8 cellular contexts compared by ENCODE assay signal in genomic region chr3:179651687-179652466, GRCh38. TPM values are rescaled to one million over a fixed set of nuclear protein-coding genes. Genes with fewer than 3 reads are reported as not detected.
A peak's percentile ranks its signal among the peaks of the same experiment; 100 is the strongest.
DNase-seq lines count a peak whose midpoint lies in the region; ATAC-seq, FAIRE-seq and TF ChIP-seq lines count a peak whose summit lies in the region.

No MANE protein-coding gene starts in this region.

- no peaks in the 10 kb centered on the region for H3K9me1 ChIP-seq in keratinocyte (ENCODE audit: control insufficient read depth, extremely low read depth, insufficient read depth, low read length)

- H3K4me1 Mint-ChIP-seq in activated CD4-positive, alpha-beta T cell treated with anti-CD3 and anti-CD28 coated beads, Interleukin-2, amount 10 ng/mL, durations not matched to agents 24 days and 14 days, result peaks cover 16% of the 10 kb centered on the region
- peaks cover 19% of the 10 kb centered on the region for H3K4me1 Mint-ChIP-seq in activated T-helper 17 cell treated with anti-CD3 and anti-CD28 coated beads, Interleukin-2, amount 50 U/mL, for 72 hours

- H3K4me3 ChIP-seq in keratinocyte (ENCODE audit: control insufficient read depth in 2 of 3, extremely low read depth in 1 of 3, insufficient read depth in 2 of 3, low read depth in 1 of 3, low read length in 3 of 3) (peak overlapping the region; percentile 64 to 80 (median 76)), thymus (ENCODE audit: low read length) (peak overlapping the region; percentile 89)

- POLR2A ChIA-PET in HEK293T (lab: Yijun Ruan, JAX), result interaction anchor here (0.6 to 2.0 kb wide), 5 partner anchors 9 to 89 kb away, joined by 3 to 7 read pairs (median 3); partner anchors contain the start of genes ACTL6A, MRPL47 and NDUFB5

- peak overlapping the region; percentile 93 for H3K4me3 Mint-ChIP-seq in activated CD4-positive, alpha-beta T cell treated with anti-CD3 and anti-CD28 coated beads, Interleukin-2, amount 10 ng/mL, durations not matched to agents 24 days and 14 days
- peak overlapping the region; percentile 76 for H3K4me3 Mint-ChIP-seq in activated T-helper 17 cell treated with anti-CD3 and anti-CD28 coated beads, Interleukin-2, amount 50 U/mL, for 72 hours

- no peaks in the 10 kb centered on the region for H3K9me3 Mint-ChIP-seq in activated CD4-positive, alpha-beta T cell treated with anti-CD3 and anti-CD28 coated beads, Interleukin-2, amount 10 ng/mL, durations not matched to agents 24 days and 14 days
- no peaks in the 10 kb centered on the region for H3K9me3 Mint-ChIP-seq in activated T-helper 17 cell treated with anti-CD3 and anti-CD28 coated beads, Interleukin-2, amount 50 U/mL, for 72 hours

- no peak for TF ChIP-seq CTCF in keratinocyte (optimal IDR thresholded peaks at IDR 0.05 in 1 of 3, IDR thresholded peaks at IDR 0.05 in 1 of 3, conservative IDR thresholded peaks at IDR 0.05 in 1 of 3; ENCODE audit: extremely low read depth in 1 of 3, insufficient read depth in 2 of 3, low read length in 3 of 3)

- no peak for DNase-seq in activated CD4-positive, alpha-beta T cell treated with anti-CD3 and anti-CD28 coated beads, Interleukin-2, amount 10 ng/mL, durations not matched to agents 24 days and 14 days
- DNase-seq in activated CD4-positive, alpha-beta T cell treated with anti-CD3 and anti-CD28 coated beads for 1 hour, result no peak
- DNase-seq in keratinocyte (ENCODE audit: low read depth, low spot score) (no peak), KG1 (lab: John Stamatoyannopoulos, UW) (no peak), HEK293T (ENCODE audit: extremely low spot score) (no peak)
- DNase-seq in stimulated activated CD4-positive, alpha-beta T cell treated with anti-CD3 and anti-CD28 coated beads, Interleukin-15, amount 100 ng/mL, for 24 hours, result no peak

- no peak for ATAC-seq in activated T-helper 17 cell treated with anti-CD3 and anti-CD28 coated beads, Interleukin-2, amount 50 U/mL, for 72 hours (replicated peaks)

- H3K79me2 ChIP-seq in keratinocyte (ENCODE audit: control insufficient read depth, insufficient read depth, low read length), result peaks cover 14% of the 10 kb centered on the region

- H3K9me3 ChIP-seq in keratinocyte (ENCODE audit: control insufficient read depth, low read depth, low read length), result no peaks in the 10 kb centered on the region
- H3K9me3 ChIP-seq in thymus (ENCODE audit: control insufficient read depth), result no peaks in the 10 kb centered on the region

- intact Hi-C loops in activated CD4-positive, alpha-beta T cell treated with anti-CD3 and anti-CD28 coated beads, Interleukin-2, amount 10 ng/mL, durations not matched to agents 24 days and 14 days (cut with micrococcal nuclease), result loop anchor here (1.0 to 2.0 kb wide), 2 partner anchors 43 to 89 kb away; partner anchors contain the start of gene ACTL6A

- peak overlapping the region; percentile 75 for H3K4me2 ChIP-seq in keratinocyte (ENCODE audit: control insufficient read depth, extremely low read depth, insufficient read depth, low read depth, low read length)

- no peaks in the 10 kb centered on the region for H4K20me1 ChIP-seq in keratinocyte (ENCODE audit: control insufficient read depth, extremely low read depth, insufficient read depth, low read length)

- H2AFZ ChIP-seq in keratinocyte (ENCODE audit: control insufficient read depth, low read length), result peak overlapping the region; percentile 68

- peaks cover 16% of the 10 kb centered on the region for H3K27me3 Mint-ChIP-seq in activated CD4-positive, alpha-beta T cell treated with anti-CD3 and anti-CD28 coated beads, Interleukin-2, amount 10 ng/mL, durations not matched to agents 24 days and 14 days
- no peaks in the 10 kb centered on the region for H3K27me3 Mint-ChIP-seq in activated T-helper 17 cell treated with anti-CD3 and anti-CD28 coated beads, Interleukin-2, amount 50 U/mL, for 72 hours

- H3K27me3 ChIP-seq in keratinocyte (ENCODE audit: control insufficient read depth, extremely low read depth, insufficient read depth, low read length), result no peaks in the 10 kb centered on the region
- H3K27me3 ChIP-seq in thymus (ENCODE audit: control insufficient read depth, insufficient read depth), result no peaks in the 10 kb centered on the region

- dilution Hi-C loops in keratinocyte (cut with MboI; ENCODE audit: extremely low pct_ligation_motif_present, low sequenced_read_pairs), result no loop called here

- CTCF ChIA-PET in HEK293T (lab: Yijun Ruan, JAX), result no interaction called here

- H3K4me1 ChIP-seq in keratinocyte (ENCODE audit: control insufficient read depth, extremely low read depth, insufficient read depth, low read length), result peaks cover 11% of the 10 kb centered on the region
- peaks cover 2% of the 10 kb centered on the region for H3K4me1 ChIP-seq in thymus (ENCODE audit: control insufficient read depth, insufficient read depth, low read length)

- no peak for FAIRE-seq in keratinocyte (lab: Jason Lieb, UNC)

- peak overlapping the region; percentile 81 for H3K9ac ChIP-seq in keratinocyte (ENCODE audit: control insufficient read depth, extremely low read depth, insufficient read depth, low read length)

- 51% methylated on average over 11 of the region's 11 CpGs for WGBS in thymus

- peak overlapping the region; percentile 15 for H3K27ac Mint-ChIP-seq in activated CD4-positive, alpha-beta T cell treated with anti-CD3 and anti-CD28 coated beads, Interleukin-2, amount 10 ng/mL, durations not matched to agents 24 days and 14 days
- no peak overlapping the region for H3K27ac Mint-ChIP-seq in activated T-helper 17 cell treated with anti-CD3 and anti-CD28 coated beads, Interleukin-2, amount 50 U/mL, for 72 hours

- no peak overlapping the region for H3K27ac ChIP-seq in keratinocyte (ENCODE audit: control insufficient read depth, insufficient read depth, low read length)
- no peak overlapping the region for H3K27ac ChIP-seq in thymus (ENCODE audit: low read depth)

- H3K36me3 Mint-ChIP-seq in activated CD4-positive, alpha-beta T cell treated with anti-CD3 and anti-CD28 coated beads, Interleukin-2, amount 10 ng/mL, durations not matched to agents 24 days and 14 days (ENCODE audit: low read depth), result peaks cover 8% of the 10 kb centered on the region
- H3K36me3 Mint-ChIP-seq in activated T-helper 17 cell treated with anti-CD3 and anti-CD28 coated beads, Interleukin-2, amount 50 U/mL, for 72 hours (ENCODE audit: low read depth), result no peaks in the 10 kb centered on the region

- H3K36me3 ChIP-seq in keratinocyte (ENCODE audit: control insufficient read depth in 2 of 2, extremely low read depth in 1 of 2, insufficient read depth in 2 of 2, low read length in 2 of 2) (no peaks in the 10 kb centered on the region), thymus (ENCODE audit: control insufficient read depth, insufficient read depth) (no peaks in the 10 kb centered on the region)

TF ChIP-seq in HEK293T, 16 proteins besides CTCF, POLR2A, EP300 and RAD21:
- TF ChIP-seq BHLHE40 (IDR thresholded peaks at IDR 0.05; ENCODE audit: borderline replicate concordance) (no peak), HDGF (IDR thresholded peaks at IDR 0.05; ENCODE audit: borderline replicate concordance) (no peak), FOXM1 (IDR thresholded peaks at IDR 0.05; ENCODE audit: borderline replicate concordance) (no peak), FOXA1 (IDR thresholded peaks at IDR 0.05) (no peak)

RNA-seq across cellular contexts. Expression of gene USP13, which starts 1.0 kb away (rescaled TPM):
- 13.3 and 15.3 TPM in 2 replicates for total RNA-seq in activated CD4-positive, alpha-beta T cell treated with anti-CD3 and anti-CD28 coated beads, Interleukin-2, amount 10 ng/mL, durations not matched to agents 24 days and 14 days
- 10 to 100 TPM in 1 of 2 donors, 1 to 10 TPM in 1; 4.2 to 12.9 TPM for total RNA-seq in activated T-helper 17 cell treated with anti-CD3 and anti-CD28 coated beads, Interleukin-2, amount 50 U/mL, for 72 hours
- 2.1 to 3.4 TPM (median 3.3 TPM) in 3 replicates for polyA plus RNA-seq in keratinocyte
- 2.2 TPM for polyA plus RNA-seq in keratinocyte (2011; ENCODE audit: low read depth)
- polyA plus RNA-seq in keratinocyte (2011; cell fraction: cytosol; rRNA removed), result 2.9 and 3.6 TPM in 2 replicates
- 3.2 and 4.3 TPM in 2 replicates for polyA plus RNA-seq in keratinocyte (2011; cell fraction: nucleus; rRNA removed)
- polyA plus RNA-seq in keratinocyte (2012; ENCODE audit: low replicate concordance), result 0.79 and 2.8 TPM in 2 replicates
- polyA minus RNA-seq in keratinocyte, result 4.7 to 5.6 TPM (median 5.4 TPM) in 3 replicates
- 5.2 TPM for polyA minus RNA-seq in keratinocyte (2011; cell fraction: cytosol; rRNA and poly(A)+ RNA removed)
- polyA minus RNA-seq in keratinocyte (2011; cell fraction: nucleus; rRNA and poly(A)+ RNA removed), result 2.1 and 8.9 TPM in 2 replicates
- polyA plus RNA-seq in thymus, result 1.8 TPM

RNA-seq across cellular contexts. Expression of gene NDUFB5, which starts 47.3 kb away (rescaled TPM):
- 91.8 and 98.6 TPM in 2 replicates for total RNA-seq in activated CD4-positive, alpha-beta T cell treated with anti-CD3 and anti-CD28 coated beads, Interleukin-2, amount 10 ng/mL, durations not matched to agents 24 days and 14 days
- total RNA-seq in activated T-helper 17 cell treated with anti-CD3 and anti-CD28 coated beads, Interleukin-2, amount 50 U/mL, for 72 hours, result 10 to 100 TPM; 81.7 to 96.9 TPM
- 28.7 to 70.6 TPM (median 34.5 TPM) in 3 replicates for polyA plus RNA-seq in keratinocyte
- 89.5 TPM for polyA plus RNA-seq in keratinocyte (2011; ENCODE audit: low read depth)
- polyA plus RNA-seq in keratinocyte (2011; cell fraction: cytosol; rRNA removed), result 43.0 and 74.4 TPM in 2 replicates
- 21.3 and 33.7 TPM in 2 replicates for polyA plus RNA-seq in keratinocyte (2011; cell fraction: nucleus; rRNA removed)
- polyA plus RNA-seq in keratinocyte (2012; ENCODE audit: low replicate concordance), result 46.8 and 103 TPM in 2 replicates
- polyA minus RNA-seq in keratinocyte, result 5.6 to 10.8 TPM (median 6.0 TPM) in 3 replicates
- polyA minus RNA-seq in keratinocyte (2011; cell fraction: cytosol; rRNA and poly(A)+ RNA removed), result 28.6 TPM
- 4.3 and 5.6 TPM in 2 replicates for polyA minus RNA-seq in keratinocyte (2011; cell fraction: nucleus; rRNA and poly(A)+ RNA removed)
- polyA plus RNA-seq in thymus, result 177 TPM

RNA-seq across cellular contexts. Expression of gene MRPL47, which starts 47.4 kb away (rescaled TPM):
- total RNA-seq in activated CD4-positive, alpha-beta T cell treated with anti-CD3 and anti-CD28 coated beads, Interleukin-2, amount 10 ng/mL, durations not matched to agents 24 days and 14 days, result 66.6 and 68.2 TPM in 2 replicates
- total RNA-seq in activated T-helper 17 cell treated with anti-CD3 and anti-CD28 coated beads, Interleukin-2, amount 50 U/mL, for 72 hours, result 10 to 100 TPM; 35.9 to 62.6 TPM
- polyA plus RNA-seq in keratinocyte (39.0 to 80.8 TPM (median 45.1 TPM) in 3 replicates), thymus (68.2 TPM)
- polyA plus RNA-seq in keratinocyte (2011; ENCODE audit: low read depth), result 96.7 TPM
- 43.8 and 75.6 TPM in 2 replicates for polyA plus RNA-seq in keratinocyte (2011; cell fraction: cytosol; rRNA removed)
- polyA plus RNA-seq in keratinocyte (2011; cell fraction: nucleus; rRNA removed), result 29.0 and 32.0 TPM in 2 replicates
- polyA plus RNA-seq in keratinocyte (2012; ENCODE audit: low replicate concordance), result 37.5 and 47.7 TPM in 2 replicates
- 6.9 to 23.6 TPM (median 6.9 TPM) in 3 replicates for polyA minus RNA-seq in keratinocyte
- polyA minus RNA-seq in keratinocyte (2011; cell fraction: cytosol; rRNA and poly(A)+ RNA removed), result 20.7 TPM
- polyA minus RNA-seq in keratinocyte (2011; cell fraction: nucleus; rRNA and poly(A)+ RNA removed), result 4.3 and 6.3 TPM in 2 replicates
